ENCODE assay signal across 1 cellular context in genomic region chr7:118183586-118184391, GRCh38.
A peak's percentile ranks its signal among the peaks of the same experiment; 100 is the strongest.
TF ChIP-seq lines count a peak whose summit lies in the region.

LSM8 (plus strand) TSS chr7:118184164; CDS start chr7:118184224, 60 bp downstream.

TF ChIP-seq in HepG2, 621 proteins besides CTCF, POLR2A, EP300 and RAD21 (continued from another document and continues in another):
- TF ChIP-seq ATF6 (CRISPR knock-in tag; conservative IDR thresholded peaks at IDR 0.05), result no peak
- no peak for TF ChIP-seq NCOA5 (CRISPR knock-in tag; IDR thresholded peaks at IDR 0.05)
- no peak for TF ChIP-seq ZNF468 (CRISPR knock-in tag; IDR thresholded peaks at IDR 0.05)
- peak; percentile 93 for TF ChIP-seq U2AF1 (optimal IDR thresholded peaks at IDR 0.05; ENCODE audit: low read depth, low read length)
- no peak for TF ChIP-seq SOX5 (CRISPR knock-in tag; IDR thresholded peaks at IDR 0.05; ENCODE audit: borderline replicate concordance)
- TF ChIP-seq RBM39 (IDR thresholded peaks at IDR 0.05; ENCODE audit: low read depth, low read length, poor library complexity, severe bottlenecking), result peak; percentile 90
- TF ChIP-seq ZNF280B (CRISPR knock-in tag; IDR thresholded peaks at IDR 0.05; ENCODE audit: borderline replicate concordance), result no peak
- TF ChIP-seq ZBTB10 (CRISPR knock-in tag; IDR thresholded peaks at IDR 0.05; ENCODE audit: borderline replicate concordance), result no peak
- TF ChIP-seq SMAD1 (CRISPR knock-in tag; IDR thresholded peaks at IDR 0.05; ENCODE audit: borderline replicate concordance, low read depth), result no peak
- no peak for TF ChIP-seq SOX6 (IDR thresholded peaks at IDR 0.05)
- peak; percentile 44; the same call in 1 of the 2 replicates for TF ChIP-seq SOX6 (CRISPR knock-in tag; IDR thresholded peaks at IDR 0.05)
- TF ChIP-seq ARNT (IDR thresholded peaks at IDR 0.05), result no peak
- TF ChIP-seq SATB2 (CRISPR knock-in tag; IDR thresholded peaks at IDR 0.05), result no peak
- peak; percentile 74; the same call in 1 of the 2 replicates for TF ChIP-seq GMEB1 (CRISPR knock-in tag; IDR thresholded peaks at IDR 0.05; ENCODE audit: borderline replicate concordance)
- peak; percentile 77 for TF ChIP-seq SRY (CRISPR knock-in tag; IDR thresholded peaks at IDR 0.05)
- no peak for TF ChIP-seq GLMP (CRISPR knock-in tag; IDR thresholded peaks at IDR 0.05; ENCODE audit: borderline replicate concordance)
- no peak for TF ChIP-seq NR1H2 (CRISPR knock-in tag; IDR thresholded peaks at IDR 0.05; ENCODE audit: borderline replicate concordance, low read depth)
- no peak for TF ChIP-seq SP5 (CRISPR knock-in tag; IDR thresholded peaks at IDR 0.05; ENCODE audit: borderline replicate concordance, low read depth)
- TF ChIP-seq SYNCRIP (IDR thresholded peaks at IDR 0.05; ENCODE audit: insufficient read depth, low read depth, low read length), result no peak
- no peak for TF ChIP-seq HNRNPL (IDR thresholded peaks at IDR 0.05; ENCODE audit: low read depth, low read length)
- peak; percentile 91 for TF ChIP-seq GABPB1 (CRISPR knock-in tag; IDR thresholded peaks at IDR 0.05)
- TF ChIP-seq ZNF7 (CRISPR knock-in tag; IDR thresholded peaks at IDR 0.05), result no peak
- no peak for TF ChIP-seq KDM6A (CRISPR knock-in tag; IDR thresholded peaks at IDR 0.05; ENCODE audit: low read depth)
- no peak for TF ChIP-seq ZBTB42 (CRISPR knock-in tag; IDR thresholded peaks at IDR 0.05)
- no peak for TF ChIP-seq DBP (CRISPR knock-in tag; IDR thresholded peaks at IDR 0.05; ENCODE audit: not compliant biosample characterization)
- no peak for TF ChIP-seq RXRB (CRISPR knock-in tag; IDR thresholded peaks at IDR 0.05; ENCODE audit: borderline replicate concordance)
- no peak for TF ChIP-seq AHR (CRISPR knock-in tag; IDR thresholded peaks at IDR 0.05)
- TF ChIP-seq THAP9 (CRISPR knock-in tag; IDR thresholded peaks at IDR 0.05; ENCODE audit: borderline replicate concordance), result peak; percentile 63; the same call in 1 of the 2 replicates
- TF ChIP-seq FOXP1 (IDR thresholded peaks at IDR 0.05), result no peak
- no peak for TF ChIP-seq FOXP1 (CRISPR knock-in tag; IDR thresholded peaks at IDR 0.05)
- no peak for TF ChIP-seq JUNB (CRISPR knock-in tag; IDR thresholded peaks at IDR 0.05; ENCODE audit: borderline replicate concordance)
- peak; percentile 76; the same call in 1 of the 2 replicates for TF ChIP-seq ZNF768 (CRISPR knock-in tag; IDR thresholded peaks at IDR 0.05)
- TF ChIP-seq ZNF558 (CRISPR knock-in tag; IDR thresholded peaks at IDR 0.05; ENCODE audit: borderline replicate concordance), result no peak
- TF ChIP-seq CREB3 (CRISPR knock-in tag; IDR thresholded peaks at IDR 0.05), result 0 out of 2 replicates have a peak, but pooled peaks have one; percentile 64
- TF ChIP-seq FOXO1 (CRISPR knock-in tag; IDR thresholded peaks at IDR 0.05), result peak; percentile 43; the same call in 1 of the 2 replicates
- TF ChIP-seq ZSCAN21 (CRISPR knock-in tag; IDR thresholded peaks at IDR 0.05; ENCODE audit: borderline replicate concordance), result 0 out of 2 replicates have a peak, but pooled peaks have one; percentile 27
- TF ChIP-seq HIVEP1 (CRISPR knock-in tag; IDR thresholded peaks at IDR 0.05), result no peak; the same call in 1 of the 2 replicates
- no peak for TF ChIP-seq ISX (CRISPR knock-in tag; conservative IDR thresholded peaks at IDR 0.05)
- peak; percentile 71; the same call in 1 of the 2 replicates for TF ChIP-seq ZNF747 (CRISPR knock-in tag; IDR thresholded peaks at IDR 0.05; ENCODE audit: borderline replicate concordance)
- peak; percentile 61; the same call in 1 of the 2 replicates for TF ChIP-seq ZNF614 (CRISPR knock-in tag; IDR thresholded peaks at IDR 0.05; ENCODE audit: borderline replicate concordance)
- peak; percentile 89 for TF ChIP-seq ZGPAT (CRISPR knock-in tag; IDR thresholded peaks at IDR 0.05)
